26 cellular contexts compared by ENCODE assay signal in the genomic region with DNA sequence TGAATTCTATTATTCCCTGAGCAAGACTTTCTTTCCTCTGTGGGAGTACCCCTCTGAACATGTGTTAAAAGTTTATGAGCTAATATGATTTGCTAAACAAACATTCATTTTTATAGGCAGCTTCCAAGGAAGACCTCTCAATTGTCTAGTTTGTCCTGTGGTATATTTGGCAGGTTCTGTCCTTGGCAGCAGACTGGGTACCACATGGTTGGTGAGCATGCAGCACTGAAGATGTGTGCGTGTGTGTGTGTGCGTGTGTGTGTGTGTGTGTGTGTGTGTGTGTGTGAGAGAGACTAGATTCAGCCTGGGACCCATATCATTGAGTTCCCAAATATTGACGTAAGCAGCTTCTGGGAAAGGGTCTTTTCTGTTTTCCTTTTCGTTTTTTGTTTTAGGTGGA. TPM values are rescaled to one million over a fixed set of nuclear protein-coding genes. Genes with fewer than 3 reads are reported as not detected.
"Had no signal": no experiment of that assay in that cellular context is flagged by ENCODE, and none has a peak within 500 bp of the region (broad histone marks: within the 10 kb centered on the region; RNA-seq: fewer than 3 reads in every experiment).

No MANE protein-coding gene starts in this region.

- H3K4me3 ChIP-seq: left lung, ovary, suprapubic skin, tibial artery, upper lobe of right lung had no signal

- H3K9me3 Mint-ChIP-seq: effector memory CD8-positive, alpha-beta T cell; T-cell; T-helper 2 cell treated with Interferon-gamma antibody and Interleukin-4, amounts not matched to agents 5 μg/mL and 100 μg/mL, for 36 hours had no signal

- H3K27ac ChIP-seq: left lung, ovary, suprapubic skin, tibial artery, upper lobe of right lung, VCaP had no signal

- H3K36me3 ChIP-seq: left lung, ovary, suprapubic skin, tibial artery, upper lobe of right lung had no signal

- ATAC-seq: effector memory CD8-positive, alpha-beta T cell; left lung; T-cell; upper lobe of right lung had no signal

- H3K27ac Mint-ChIP-seq: activated naive CD8-positive, alpha-beta T cell; effector memory CD8-positive, alpha-beta T cell; progenitor cell of endocrine pancreas; T-cell; T-helper 2 cell treated with Interferon-gamma antibody and Interleukin-4, amounts not matched to agents 5 μg/mL and 100 μg/mL, for 36 hours had no signal

- H3K4me3 Mint-ChIP-seq: activated naive CD8-positive, alpha-beta T cell; effector memory CD8-positive, alpha-beta T cell; T-cell; T-helper 2 cell treated with Interferon-gamma antibody and Interleukin-4, amounts not matched to agents 5 μg/mL and 100 μg/mL, for 36 hours had no signal

- DNase-seq: activated CD4-positive, alpha-beta T cell treated with anti-CD3 and anti-CD28 coated beads for 4 hours; activated CD4-positive, alpha-beta T cell treated with anti-CD3 and anti-CD28 coated beads, Interleukin-2, amount 50 U/mL, for 48 hours; activated CD8-positive, alpha-beta memory T cell treated with anti-CD3 and anti-CD28 coated beads for 24 hours; activated effector memory CD4-positive, alpha-beta T cell treated with Interleukin-2 at 50 U/mL for 16 hours; activated naive CD4-positive, alpha-beta T cell treated with Interleukin-2 at 50 U/mL for 16 hours; anterior cingulate cortex; cortex of kidney; effector memory CD8-positive, alpha-beta T cell; foreskin fibroblast; kidney glomerular epithelial cell; left lung; ovary; stimulated activated CD4-positive, alpha-beta T cell treated with anti-CD3 and anti-CD28 coated beads, Interleukin-15, amount 100 ng/mL, for 24 hours; stimulated activated CD4-positive, alpha-beta T cell treated with anti-CD3 and anti-CD28 coated beads, Interleukin-2, amount 100 ng/mL, for 24 hours; stimulated activated naive CD4-positive, alpha-beta T cell; T-cell; tibial artery; upper lobe of right lung had no signal

- H3K27me3 ChIP-seq: left lung, ovary, tibial artery, upper lobe of right lung had no signal

- H3K4me1 ChIP-seq: suprapubic skin, tibial artery, upper lobe of right lung had no signal

- FAIRE-seq: bronchial epithelial cell, endothelial cell of umbilical vein had no signal

- H3K9me3 ChIP-seq: left lung, ovary, suprapubic skin, tibial artery, upper lobe of right lung had no signal

- H3K4me1 Mint-ChIP-seq: T-cell had no signal

- H3K27me3 Mint-ChIP-seq: progenitor cell of endocrine pancreas had no signal

RNA-seq across cellular contexts. Expression of a gene that starts 24.0 kb away (rescaled TPM):
- total RNA-seq: endothelial cell of umbilical vein, lung microvascular endothelial cell, suprapubic skin had no signal
